ENCODE assay signal across 8 cellular contexts in genomic region chr15:68818088-68818670, GRCh38. TPM values are rescaled to one million over a fixed set of nuclear protein-coding genes. Genes with fewer than 3 reads are reported as not detected.
DNase-seq lines count a peak whose midpoint lies in the region; ATAC-seq and TF ChIP-seq lines count a peak whose summit lies in the region.

No MANE protein-coding gene starts in this region.

- peak overlapping the region; percentile 86 for H3K9ac ChIP-seq in mammary epithelial cell (ENCODE audit: insufficient read depth, low read length)

- WGBS in mammary epithelial cell (ENCODE audit: low coverage, missing lambda C conversion rate), result no CpG with 5 or more reads among the region's 59 CpGs

- peak overlapping the region; percentile 78 to 95 (median 85) for H3K4me3 ChIP-seq in mammary epithelial cell (replicated peaks in 1 of 3; ENCODE audit: insufficient read depth in 1 of 3, low read depth in 2 of 3, low read length in 3 of 3)

- dilution Hi-C loops in mammary epithelial cell (cut with HindIII; ENCODE audit: low sequenced_read_pairs), result no loop called here

- peak overlapping the region; percentile 85 for H3K4me2 ChIP-seq in mammary epithelial cell (ENCODE audit: insufficient read depth, low read depth, low read length)

- TF ChIP-seq CTCF in VCaP (conservative IDR thresholded peaks at IDR 0.05), result no peak
- no peak for TF ChIP-seq CTCF in mammary epithelial cell (conservative IDR thresholded peaks at IDR 0.05 in 1 of 2, IDR thresholded peaks at IDR 0.05 in 1 of 2; ENCODE audit: extremely low read depth in 1 of 2, insufficient read depth in 1 of 2, low read depth in 1 of 2, low read length in 2 of 2)

- no peaks in the 10 kb centered on the region for H3K9me3 ChIP-seq in mammary epithelial cell (replicated peaks; ENCODE audit: insufficient read depth, low read length)

- ATAC-seq in HG03108 (IDR thresholded peaks at IDR 0.05; ENCODE audit: unreplicated experiment), result no peak

- in situ Hi-C loops in mammary epithelial cell (cut with MboI; ENCODE audit: low sequenced_read_pairs in 2 of 2), result no loop called here

- peak overlapping the region; percentile 100 for H3K27ac ChIP-seq in VCaP
- peak overlapping the region; percentile 72 for H3K27ac ChIP-seq in mammary epithelial cell (ENCODE audit: insufficient read depth, low read depth, low read length)

- DNase-seq in NCI-H2081 (lab: John Stamatoyannopoulos, UW) (peak; percentile 74 to 78), NCI-H2081 treated with DMSO at 0.1 percent for 48 hours (lab: John Stamatoyannopoulos, UW) (no peak), NCI-H146 (lab: John Stamatoyannopoulos, UW) (peak; percentile 78), mammary epithelial cell (peak; percentile 47), inferior parietal cortex (ENCODE audit: extremely low spot score) (peak; percentile 47)
- peak; percentile 49 to 53 for DNase-seq in stimulated activated CD4-positive, alpha-beta T cell treated with anti-CD3 and anti-CD28 coated beads, Interleukin-12 subunit alpha, Interleukin-12 subunit beta, amount 100 ng/mL, for 24 hours (ENCODE audit: low read depth in 2 of 2)

- CTCF ChIA-PET in mammary epithelial cell (lab: Charles Lee; ENCODE audit: low non-redundant PET), result interaction anchor here (0.7 kb wide), 1 partner anchor 191 kb away, joined by 4 read pairs; no protein-coding TSS in a partner anchor

- H3K36me3 ChIP-seq in mammary epithelial cell (ENCODE audit: insufficient read depth, low read length), result no peaks in the 10 kb centered on the region

- H3K4me1 ChIP-seq in mammary epithelial cell (ENCODE audit: insufficient read depth, low read length), result peaks cover 26% of the 10 kb centered on the region

- intact Hi-C loops in mammary epithelial cell (cut with micrococcal nuclease), result no loop called here

- no peaks in the 10 kb centered on the region for H3K27me3 ChIP-seq in mammary epithelial cell (ENCODE audit: insufficient read depth, low read length)

- H2AFZ ChIP-seq in mammary epithelial cell (ENCODE audit: low read depth, low read length), result peak overlapping the region; percentile 76

- H4K20me1 ChIP-seq in mammary epithelial cell (ENCODE audit: insufficient read depth, low read length), result no peaks in the 10 kb centered on the region

- BruUV-seq in mammary epithelial cell (replicated peaks; lab: Mats Ljungman, UMichigan), result no TSS peak

- peaks cover 89% of the 10 kb centered on the region for H3K79me2 ChIP-seq in mammary epithelial cell (ENCODE audit: insufficient read depth, low read length)

RNA-seq across cellular contexts. Expression of gene ANP32A, which starts 2.5 kb away (rescaled TPM):
- total RNA-seq in mammary epithelial cell, result 100 to 1,000 TPM in 1 of 2 donors, 10 to 100 TPM in 1; 42.5 to 109 TPM
- 52.0 TPM for polyA plus RNA-seq in mammary epithelial cell
- polyA minus RNA-seq in mammary epithelial cell, result 37.7 TPM
